ENCODE assay signal across 17 cellular contexts in the genomic region with DNA sequence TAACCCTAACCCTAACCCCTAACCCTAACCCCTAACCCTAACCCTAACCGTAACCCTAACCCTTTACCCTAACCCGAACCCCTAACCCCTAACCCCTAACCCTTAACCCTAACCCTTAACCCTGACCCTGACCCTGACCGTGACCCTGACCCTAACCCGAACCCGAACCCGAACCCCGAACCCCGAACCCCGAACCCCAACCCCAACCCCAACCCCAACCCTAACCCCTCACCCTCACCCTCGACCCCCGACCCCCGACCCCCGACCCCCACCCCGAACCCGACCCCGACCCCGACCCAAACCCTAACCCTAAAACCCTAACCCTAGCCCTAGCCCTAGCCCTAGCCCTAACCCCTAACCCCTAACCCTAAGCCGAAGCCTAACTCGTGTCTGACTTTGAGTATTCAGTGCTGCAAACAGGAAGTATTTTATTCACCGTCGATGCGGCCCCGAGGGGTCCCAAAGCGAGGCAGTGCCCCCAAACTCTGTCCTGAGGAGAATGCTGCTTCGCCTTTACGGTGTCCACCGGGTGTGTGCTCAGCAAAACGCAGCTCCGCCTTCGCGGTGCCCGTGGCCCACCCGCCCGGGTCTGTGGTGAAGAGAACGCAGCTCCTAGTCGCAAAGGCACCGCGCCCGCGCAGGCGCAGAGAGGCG. TPM values are rescaled to one million over a fixed set of nuclear protein-coding genes. Genes with fewer than 3 reads are reported as not detected.
DNase-seq lines count a peak whose midpoint lies in the region; ATAC-seq and TF ChIP-seq lines count a peak whose summit lies in the region.
"Had no signal": no experiment of that assay in that cellular context is flagged by ENCODE, and none has a peak within 500 bp of the region (broad histone marks: within the 10 kb centered on the region; RNA-seq: fewer than 3 reads in every experiment).

No MANE protein-coding gene starts in this region.

- H3K9me3 Mint-ChIP-seq in stimulated activated naive CD8-positive, alpha-beta T cell treated with anti-CD3 and anti-CD28 coated beads, Interleukin-15, amount 100 ng/mL, for 72 hours, result no peaks in the 10 kb centered on the region
- H3K9me3 Mint-ChIP-seq: activated naive CD8-positive, alpha-beta T cell treated with anti-CD3 and anti-CD28 coated beads for 36 hours; natural killer cell treated with Interleukin-12 subunit alpha and Interleukin-12 subunit beta and Interleukin-15 and Interleukin-18, amount 100 ng/mL, for 72 hours had no signal

- no peak overlapping the region for H3K27ac ChIP-seq in body of pancreas
- H3K27ac ChIP-seq: SJSA1, skin epidermis, WERI-Rb-1 had no signal

- peaks cover 10% of the 10 kb centered on the region for H3K4me1 ChIP-seq in body of pancreas
- H3K4me1 ChIP-seq: SJSA1 had no signal

- H3K36me3 ChIP-seq in body of pancreas (replicated peaks in 1 of 2; ENCODE audit: insufficient read depth in 1 of 2, low read depth in 2 of 2), result no peaks in the 10 kb centered on the region
- H3K36me3 ChIP-seq: SJSA1, WERI-Rb-1 had no signal

- no peak overlapping the region for H3K27ac Mint-ChIP-seq in stimulated activated naive CD8-positive, alpha-beta T cell treated with anti-CD3 and anti-CD28 coated beads, Interleukin-15, amount 100 ng/mL, for 72 hours
- H3K27ac Mint-ChIP-seq: activated naive CD8-positive, alpha-beta T cell treated with anti-CD3 and anti-CD28 coated beads for 36 hours; natural killer cell treated with Interleukin-12 subunit alpha and Interleukin-12 subunit beta and Interleukin-15 and Interleukin-18, amount 100 ng/mL, for 72 hours had no signal

- peaks cover 21% of the 10 kb centered on the region for H3K27me3 Mint-ChIP-seq in stimulated activated naive CD8-positive, alpha-beta T cell treated with anti-CD3 and anti-CD28 coated beads, Interleukin-15, amount 100 ng/mL, for 72 hours
- H3K27me3 Mint-ChIP-seq: natural killer cell treated with Interleukin-12 subunit alpha and Interleukin-12 subunit beta and Interleukin-15 and Interleukin-18, amount 100 ng/mL, for 72 hours had no signal

- 66 to 81% methylated on average over 25 to 29 of the region's 42 CpGs for WGBS in body of pancreas, 2 donors

- no peak for TF ChIP-seq CTCF in body of pancreas (IDR thresholded peaks at IDR 0.05)

- TF ChIP-seq POLR2A in body of pancreas (IDR thresholded peaks at IDR 0.05), result no peak

- no peak overlapping the region for H3K4me3 Mint-ChIP-seq in stimulated activated naive CD8-positive, alpha-beta T cell treated with anti-CD3 and anti-CD28 coated beads, Interleukin-15, amount 100 ng/mL, for 72 hours
- H3K4me3 Mint-ChIP-seq: activated naive CD8-positive, alpha-beta T cell treated with anti-CD3 and anti-CD28 coated beads for 36 hours; natural killer cell treated with Interleukin-12 subunit alpha and Interleukin-12 subunit beta and Interleukin-15 and Interleukin-18, amount 100 ng/mL, for 72 hours had no signal

- no peak overlapping the region for H3K4me3 ChIP-seq in body of pancreas
- H3K4me3 ChIP-seq: SJSA1, skin epidermis had no signal

- peaks cover 0 to 6% of the 10 kb centered on the region in 2 donors for H3K27me3 ChIP-seq in body of pancreas
- H3K27me3 ChIP-seq: SJSA1 had no signal

- no peaks in the 10 kb centered on the region for H3K9me3 ChIP-seq in body of pancreas
- H3K9me3 ChIP-seq: SJSA1 had no signal

- DNase-seq in NCI-H748 (lab: John Stamatoyannopoulos, UW; ENCODE audit: unreplicated experiment), result peak; percentile 24
- DNase-seq in NCI-H748 treated with DMSO at 0.1 percent for 48 hours (lab: John Stamatoyannopoulos, UW), result no peak
- DNase-seq in body of pancreas, result peak; percentile 14 to 49 (median 37)
- DNase-seq in left lobe of liver (ENCODE audit: low spot score), result no peak
- DNase-seq in stimulated activated naive CD8-positive, alpha-beta T cell treated with anti-CD3 and anti-CD28 coated beads, Interleukin-15, amount 100 ng/mL, for 72 hours, result peak in 1 of 2 donors; percentile 17
- no peak for DNase-seq in NCI-H1105 (lab: John Stamatoyannopoulos, UW)
- DNase-seq in HuH-7.5 (ENCODE audit: low spot score), result no peak
- DNase-seq: activated naive CD8-positive, alpha-beta T cell treated with anti-CD3 and anti-CD28 coated beads for 36 hours; Calu3; cortex of kidney; NCI-H1105 treated with DMSO at 0.1 percent for 48 hours; NCI-H526 treated with DMSO at 0.1 percent for 48 hours; WERI-Rb-1 had no signal

- intact Hi-C loops in body of pancreas (cut with DNase I), result no loop called here

- ATAC-seq in body of pancreas (peak; percentile 54), left lobe of liver (peak; percentile 45), HG02852 (IDR thresholded peaks at IDR 0.05; ENCODE audit: unreplicated experiment) (no peak)
- ATAC-seq in stimulated activated naive CD8-positive, alpha-beta T cell treated with anti-CD3 and anti-CD28 coated beads, Interleukin-15, amount 100 ng/mL, for 72 hours, result peak; percentile 37

- peaks cover 6% of the 10 kb centered on the region for H3K4me1 Mint-ChIP-seq in stimulated activated naive CD8-positive, alpha-beta T cell treated with anti-CD3 and anti-CD28 coated beads, Interleukin-15, amount 100 ng/mL, for 72 hours
- H3K4me1 Mint-ChIP-seq: activated naive CD8-positive, alpha-beta T cell treated with anti-CD3 and anti-CD28 coated beads for 36 hours had no signal

RNA-seq across cellular contexts. Expression of gene FAM110C, which starts 36.0 kb away (rescaled TPM):
- total RNA-seq in body of pancreas (10 to 100 TPM; 16.6 to 20.4 TPM), left lobe of liver (6.7 TPM)
- total RNA-seq: SJSA1 had no signal

Comparison
In these comparisons a context has a peak if more than half of its experiments do, and no peak if none do; other contexts are left out.
1. DNase-seq: peak in NCI-H748 (single experiment) and body of pancreas (4 of 4); none in NCI-H748 treated with DMSO at 0.1 percent for 48 hours (single experiment), left lobe of liver (single experiment), NCI-H1105 (single experiment) and HuH-7.5 (single experiment).